In genomic region chr13:76939215-76939614, GRCh38 we compare ENCODE assay signal across 24 cellular contexts. TPM values are rescaled to one million over a fixed set of nuclear protein-coding genes. Genes with fewer than 3 reads are reported as not detected.
DNase-seq lines count a peak whose midpoint lies in the region; ATAC-seq and TF ChIP-seq lines count a peak whose summit lies in the region.
"Had no signal": no experiment of that assay in that cellular context is flagged by ENCODE, and none has a peak within 500 bp of the region (broad histone marks: within the 10 kb centered on the region; RNA-seq: fewer than 3 reads in every experiment).

No MANE protein-coding gene starts in this region.

- dilution Hi-C loops in mammary epithelial cell (cut with HindIII; ENCODE audit: low sequenced_read_pairs) = no loop called here

- TF ChIP-seq CTCF in mammary epithelial cell (conservative IDR thresholded peaks at IDR 0.05 in 1 of 2, IDR thresholded peaks at IDR 0.05 in 1 of 2; ENCODE audit: extremely low read depth in 1 of 2, insufficient read depth in 1 of 2, low read depth in 1 of 2, low read length in 2 of 2) (no peak), fibroblast of villous mesenchyme (IDR thresholded peaks at IDR 0.05; ENCODE audit: insufficient read depth, low read depth, low read length) (no peak)

- H3K9ac ChIP-seq in mammary epithelial cell (ENCODE audit: insufficient read depth, low read length) = no peak overlapping the region
- H3K9ac ChIP-seq: SK-N-SH had no signal

- intact Hi-C loops in mammary epithelial cell (cut with micrococcal nuclease) = loop anchor here (5.0 kb wide), 1 partner anchor 52 kb away; the partner anchor contains the start of gene KCTD12

- ATAC-seq in HG02678 (IDR thresholded peaks at IDR 0.05; ENCODE audit: unreplicated experiment) (no peak), HG03342 (IDR thresholded peaks at IDR 0.05; ENCODE audit: unreplicated experiment) (no peak)
- ATAC-seq: heart right ventricle, Panc1, right lobe of liver, WTC11 had no signal

- H3K9me3 ChIP-seq in mammary epithelial cell (replicated peaks; ENCODE audit: insufficient read depth, low read length) = no peaks in the 10 kb centered on the region
- H3K9me3 ChIP-seq: ovary, right lobe of liver, SK-N-SH, tibial artery had no signal

- in situ Hi-C loops in mammary epithelial cell (cut with MboI; ENCODE audit: low sequenced_read_pairs in 2 of 2) = no loop called here

- no peaks in the 10 kb centered on the region for H3K27me3 ChIP-seq in mammary epithelial cell (ENCODE audit: insufficient read depth, low read length)
- H3K27me3 ChIP-seq: heart right ventricle, ovary, right lobe of liver, tibial artery had no signal

- H3K27ac ChIP-seq in mammary epithelial cell (ENCODE audit: insufficient read depth, low read depth, low read length) = no peak overlapping the region
- H3K27ac ChIP-seq: heart right ventricle, ovary, right lobe of liver, tibial artery had no signal

- H3K4me3 ChIP-seq in mammary epithelial cell (replicated peaks in 1 of 3; ENCODE audit: insufficient read depth in 1 of 3, low read depth in 2 of 3, low read length in 3 of 3) (no peak overlapping the region), fibroblast of villous mesenchyme (ENCODE audit: low read depth, low read length) (no peak overlapping the region)
- H3K4me3 ChIP-seq: heart right ventricle, lung, ovary, right lobe of liver, tibial artery had no signal

- H3K79me2 ChIP-seq in mammary epithelial cell (ENCODE audit: insufficient read depth, low read length) = no peaks in the 10 kb centered on the region

- no peaks in the 10 kb centered on the region for H3K36me3 ChIP-seq in mammary epithelial cell (ENCODE audit: insufficient read depth, low read length)
- H3K36me3 ChIP-seq: heart right ventricle, ovary, right lobe of liver, tibial artery had no signal

- H3K4me1 ChIP-seq in mammary epithelial cell (ENCODE audit: insufficient read depth, low read length) = peaks cover 29% of the 10 kb centered on the region
- H3K4me1 ChIP-seq: right lobe of liver, tibial artery had no signal

- no peak overlapping the region for H3K4me2 ChIP-seq in mammary epithelial cell (ENCODE audit: insufficient read depth, low read depth, low read length)
- H3K4me2 ChIP-seq: SK-N-SH had no signal

- CTCF ChIA-PET in mammary epithelial cell (lab: Charles Lee; ENCODE audit: low non-redundant PET) = no interaction called here

- H4K20me1 ChIP-seq in mammary epithelial cell (ENCODE audit: insufficient read depth, low read length) = no peaks in the 10 kb centered on the region

- no TSS peak for BruUV-seq in mammary epithelial cell (replicated peaks; lab: Mats Ljungman, UMichigan)

- H2AFZ ChIP-seq in mammary epithelial cell (ENCODE audit: low read depth, low read length) = no peak overlapping the region

- WGBS in mammary epithelial cell (ENCODE audit: low coverage, missing lambda C conversion rate) = 65% methylated on average over 3 of the region's 3 CpGs

- peak; percentile 32 for DNase-seq in AG08395 (ENCODE audit: low spot score)
- DNase-seq in GM03348 (ENCODE audit: low spot score) = peak; percentile 56
- DNase-seq in mammary epithelial cell = peak; percentile 20
- peak; percentile 16 for DNase-seq in fibroblast of villous mesenchyme (ENCODE audit: low read depth)
- no peak for DNase-seq in DMS153 treated with DMSO at 0.1 percent for 48 hours (lab: John Stamatoyannopoulos, UW; ENCODE audit: unreplicated experiment)
- DNase-seq in stimulated activated CD4-positive, alpha-beta T cell treated with anti-CD3 and anti-CD28 coated beads, Interleukin-2, amount 100 ng/mL, for 24 hours = no peak
- DNase-seq: activated CD4-positive, alpha-beta memory T cell treated with anti-CD3 and anti-CD28 coated beads for 36 hours; activated naive CD4-positive, alpha-beta T cell treated with anti-CD3 and anti-CD28 coated beads, Interleukin-2, amount 10 ng/mL, durations not matched to agents 7 days and 5 days; activated T-cell treated with anti-CD3 and anti-CD28 coated beads, Interleukin-2, amount 50 U/mL, for 1 hour; heart right ventricle; NCI-H774; ovary; right lobe of liver; SK-N-SH; stimulated activated naive CD4-positive, alpha-beta T cell; tibial artery had no signal

RNA-seq across cellular contexts. Expression of gene ACOD1, which starts 9.1 kb away (rescaled TPM):
- total RNA-seq in mammary epithelial cell (not detected), fibroblast of villous mesenchyme (not detected in 2 replicates)
- polyA plus RNA-seq in mammary epithelial cell = not detected
- polyA minus RNA-seq in mammary epithelial cell = not detected
- total RNA-seq: activated CD4-positive, alpha-beta memory T cell treated with anti-CD3 and anti-CD28 coated beads for 36 hours; dermis microvascular lymphatic vessel endothelial cell; G401; H4; lung; ovary; right lobe of liver; WTC11 had no signal
- polyA plus RNA-seq: heart right ventricle, ovary, SK-N-SH had no signal

RNA-seq across cellular contexts. Expression of gene CLN5, which starts 52.7 kb away (rescaled TPM):
- 10 to 100 TPM; 24.0 to 45.8 TPM for total RNA-seq in mammary epithelial cell
- 16.9 TPM for polyA plus RNA-seq in mammary epithelial cell
- 12.3 TPM for polyA minus RNA-seq in mammary epithelial cell
- total RNA-seq in fibroblast of villous mesenchyme = 24.5 and 38.4 TPM in 2 replicates

RNA-seq across cellular contexts. Expression of gene KCTD12, which starts 53.0 kb away (rescaled TPM):
- total RNA-seq in mammary epithelial cell (10 to 100 TPM; 57.0 to 80.1 TPM), fibroblast of villous mesenchyme (16.1 and 18.6 TPM in 2 replicates)
- polyA plus RNA-seq in mammary epithelial cell = 25.3 TPM
- 52.3 TPM for polyA minus RNA-seq in mammary epithelial cell

Comparison
In these comparisons a context has a peak if more than half of its experiments do, and no peak if none do; other contexts are left out.
1. DNase-seq: peak in AG08395 (single experiment), GM03348 (single experiment), mammary epithelial cell (single experiment) and fibroblast of villous mesenchyme (single experiment); none in DMS153 treated with DMSO at 0.1 percent for 48 hours (single experiment) and stimulated activated CD4-positive, alpha-beta T cell treated with anti-CD3 and anti-CD28 coated beads, Interleukin-2, amount 100 ng/mL, for 24 hours (0 of 2).